ENCODE assay signal across 37 cellular contexts in genomic region chr19:34597596-34597995, GRCh38.
"Had no signal": no experiment of that assay in that cellular context is flagged by ENCODE, and none has a peak within 500 bp of the region (broad histone marks: within the 10 kb centered on the region; RNA-seq: fewer than 3 reads in every experiment).

No MANE protein-coding gene starts in this region.

- H3K4me3 Mint-ChIP-seq: activated CD4-positive, alpha-beta memory T cell treated with anti-CD3 and anti-CD28 coated beads for 36 hours; activated CD4-positive, alpha-beta T cell treated with anti-CD3 and anti-CD28 coated beads for 36 hours; activated CD4-positive, alpha-beta T cell treated with anti-CD3 and anti-CD28 coated beads, Interleukin-2, amount 10 ng/mL, durations not matched to agents 24 days and 14 days; activated CD8-positive, alpha-beta T cell treated with anti-CD3 and anti-CD28 coated beads for 36 hours; activated naive CD4-positive, alpha-beta T cell treated with anti-CD3 and anti-CD28 coated beads, Interleukin-2, amount 10 ng/mL, durations not matched to agents 7 days and 5 days; activated naive CD4-positive, alpha-beta T cell treated with anti-CD3 and anti-CD28 coated beads, Interleukin-2, amount 50 U/mL, for 24 hours; activated naive CD8-positive, alpha-beta T cell; activated naive CD8-positive, alpha-beta T cell treated with anti-CD3 and anti-CD28 coated beads, Interleukin-2, amount 10 ng/mL, durations not matched to agents 7 days and 5 days; activated naive CD8-positive, alpha-beta T cell treated with anti-CD3 and anti-CD28 coated beads, Interleukin-2, amount 50 U/mL, for 24 hours; activated T-cell treated with anti-CD3 and anti-CD28 coated beads, Interleukin-2, amount 50 U/mL, for 4 hours; activated T-cell treated with anti-CD3 and anti-CD28 coated beads, Interleukin-2, amount 50 U/mL, for 72 hours; activated T-helper 1 cell treated with anti-CD3 and anti-CD28 coated beads, Interleukin-12 subunit alpha, Interleukin-12 subunit beta, Interleukin-2, Interleukin-4 antibody, amounts not matched to agents 30 ng/mL and 10 ng/mL and 1 ng/mL, durations not matched to agents 14 hours and 24 hours and 36 hours; activated T-helper 17 cell treated with anti-CD3 and anti-CD28 coated beads, Interleukin-2, amount 50 U/mL, for 72 hours; brain; central memory CD8-positive, alpha-beta T cell; T-helper 1 cell treated with Interleukin-12 subunit alpha and Interleukin-12 subunit beta and Interleukin-4 antibody, amounts not matched to agents 30 μg/mL and 1 μg/mL, for 36 hours; T-helper 2 cell treated with Interferon-gamma antibody and Interleukin-4, amounts not matched to agents 5 μg/mL and 100 μg/mL, for 36 hours had no signal

- H3K4me1 ChIP-seq: ascending aorta had no signal

- H3K36me3 Mint-ChIP-seq: activated CD4-positive, alpha-beta memory T cell treated with anti-CD3 and anti-CD28 coated beads for 36 hours; activated naive CD4-positive, alpha-beta T cell treated with anti-CD3 and anti-CD28 coated beads, Interleukin-2, amount 10 ng/mL, durations not matched to agents 7 days and 5 days; activated naive CD8-positive, alpha-beta T cell treated with anti-CD3 and anti-CD28 coated beads, Interleukin-2, amount 10 ng/mL, durations not matched to agents 7 days and 5 days; brain had no signal

- H3K27me3 Mint-ChIP-seq: activated CD4-positive, alpha-beta memory T cell treated with anti-CD3 and anti-CD28 coated beads for 36 hours; activated CD4-positive, alpha-beta T cell treated with anti-CD3 and anti-CD28 coated beads for 36 hours; activated CD4-positive, alpha-beta T cell treated with anti-CD3 and anti-CD28 coated beads, Interleukin-2, amount 10 ng/mL, durations not matched to agents 24 days and 14 days; activated CD8-positive, alpha-beta T cell treated with anti-CD3 and anti-CD28 coated beads for 36 hours; activated naive CD4-positive, alpha-beta T cell treated with anti-CD3 and anti-CD28 coated beads, Interleukin-2, amount 10 ng/mL, durations not matched to agents 7 days and 5 days; activated naive CD4-positive, alpha-beta T cell treated with anti-CD3 and anti-CD28 coated beads, Interleukin-2, amount 50 U/mL, for 24 hours; activated naive CD8-positive, alpha-beta T cell; activated naive CD8-positive, alpha-beta T cell treated with anti-CD3 and anti-CD28 coated beads, Interleukin-2, amount 50 U/mL, for 24 hours; activated T-helper 17 cell treated with anti-CD3 and anti-CD28 coated beads, Interleukin-2, amount 50 U/mL, for 72 hours; central memory CD8-positive, alpha-beta T cell had no signal

- H3K9me3 Mint-ChIP-seq: activated naive CD4-positive, alpha-beta T cell treated with anti-CD3 and anti-CD28 coated beads, Interleukin-2, amount 50 U/mL, for 24 hours; central memory CD8-positive, alpha-beta T cell had no signal

- H3K4me3 ChIP-seq: ascending aorta, cardiac muscle cell had no signal

- H3K4me1 Mint-ChIP-seq: activated CD4-positive, alpha-beta T cell treated with anti-CD3 and anti-CD28 coated beads, Interleukin-2, amount 10 ng/mL, durations not matched to agents 24 days and 14 days; activated naive CD4-positive, alpha-beta T cell treated with anti-CD3 and anti-CD28 coated beads, Interleukin-2, amount 10 ng/mL, durations not matched to agents 7 days and 5 days; activated naive CD4-positive, alpha-beta T cell treated with anti-CD3 and anti-CD28 coated beads, Interleukin-2, amount 50 U/mL, for 24 hours; activated naive CD8-positive, alpha-beta T cell treated with anti-CD3 and anti-CD28 coated beads, Interleukin-2, amount 10 ng/mL, durations not matched to agents 7 days and 5 days; activated T-helper 17 cell treated with anti-CD3 and anti-CD28 coated beads, Interleukin-2, amount 50 U/mL, for 72 hours; central memory CD8-positive, alpha-beta T cell had no signal

- ATAC-seq: activated CD4-positive, alpha-beta T cell treated with anti-CD3 and anti-CD28 coated beads for 36 hours; activated CD4-positive, CD25-positive, alpha-beta regulatory T cell treated with anti-CD3 and anti-CD28 coated beads, Interleukin-2, amount 50 U/mL, for 24 hours; activated CD8-positive, alpha-beta T cell treated with anti-CD3 and anti-CD28 coated beads for 36 hours; activated naive CD8-positive, alpha-beta T cell treated with anti-CD3 and anti-CD28 coated beads, Interleukin-2, amount 50 U/mL, for 24 hours; activated T-cell treated with anti-CD3 and anti-CD28 coated beads, Interleukin-2, amount 50 U/mL, for 4 hours; activated T-cell treated with anti-CD3 and anti-CD28 coated beads, Interleukin-2, amount 50 U/mL, for 72 hours; activated T-helper 17 cell treated with anti-CD3 and anti-CD28 coated beads, Interleukin-2, amount 50 U/mL, for 72 hours had no signal

- H3K27ac ChIP-seq: ascending aorta, cardiac muscle cell, VCaP had no signal

- H3K36me3 ChIP-seq: ascending aorta, cardiac muscle cell had no signal

- DNase-seq: activated CD4-positive, alpha-beta memory T cell treated with anti-CD3 and anti-CD28 coated beads for 36 hours; activated CD4-positive, alpha-beta T cell treated with anti-CD3 and anti-CD28 coated beads for 1 hour; activated CD4-positive, alpha-beta T cell treated with anti-CD3 and anti-CD28 coated beads for 36 hours; activated CD4-positive, alpha-beta T cell treated with anti-CD3 and anti-CD28 coated beads, Interleukin-2, amount 50 U/mL, for 1 hour; activated CD4-positive, alpha-beta T cell treated with anti-CD3 and anti-CD28 coated beads, Interleukin-2, amount 50 U/mL, for 4 hours; activated CD4-positive, CD25-positive, alpha-beta regulatory T cell; activated CD8-positive, alpha-beta memory T cell treated with anti-CD3 and anti-CD28 coated beads, Interleukin-2, amount 50 U/mL, for 4 hours; activated CD8-positive, alpha-beta T cell treated with anti-CD3 and anti-CD28 coated beads for 36 hours; activated effector memory CD4-positive, alpha-beta T cell treated with anti-CD3 and anti-CD28 coated beads, Interleukin-2, amount 50 U/mL, for 16 hours; activated naive CD4-positive, alpha-beta T cell treated with anti-CD3 and anti-CD28 coated beads, Interleukin-2, amount 10 ng/mL, durations not matched to agents 7 days and 5 days; activated naive CD4-positive, alpha-beta T cell treated with Interleukin-2 at 50 U/mL for 16 hours; activated naive CD8-positive, alpha-beta T cell treated with anti-CD3 and anti-CD28 coated beads, Interleukin-2, amount 50 U/mL, for 24 hours; activated T-cell treated with anti-CD3 and anti-CD28 coated beads for 4 hours; activated T-cell treated with anti-CD3 and anti-CD28 coated beads, Interleukin-2, amount 50 U/mL, for 1 hour; activated T-cell treated with anti-CD3 and anti-CD28 coated beads, Interleukin-2, amount 50 U/mL, for 4 hours; activated T-cell treated with anti-CD3 and anti-CD28 coated beads, Interleukin-2, amount 50 U/mL, for 72 hours; amygdala; anterior cingulate cortex; caudate nucleus; cerebellar nuclear complex; T-helper 1 cell; T-helper 2 cell; T-helper 9 cell had no signal

- H3K27me3 ChIP-seq: ascending aorta, cardiac muscle cell had no signal

- H3K27ac Mint-ChIP-seq: activated CD4-positive, alpha-beta memory T cell treated with anti-CD3 and anti-CD28 coated beads for 36 hours; activated CD4-positive, alpha-beta T cell treated with anti-CD3 and anti-CD28 coated beads for 36 hours; activated CD4-positive, alpha-beta T cell treated with anti-CD3 and anti-CD28 coated beads, Interleukin-2, amount 10 ng/mL, durations not matched to agents 24 days and 14 days; activated CD8-positive, alpha-beta T cell treated with anti-CD3 and anti-CD28 coated beads for 36 hours; activated naive CD4-positive, alpha-beta T cell treated with anti-CD3 and anti-CD28 coated beads, Interleukin-2, amount 10 ng/mL, durations not matched to agents 7 days and 5 days; activated naive CD4-positive, alpha-beta T cell treated with anti-CD3 and anti-CD28 coated beads, Interleukin-2, amount 50 U/mL, for 24 hours; activated naive CD8-positive, alpha-beta T cell; activated naive CD8-positive, alpha-beta T cell treated with anti-CD3 and anti-CD28 coated beads, Interleukin-2, amount 10 ng/mL, durations not matched to agents 7 days and 5 days; activated naive CD8-positive, alpha-beta T cell treated with anti-CD3 and anti-CD28 coated beads, Interleukin-2, amount 50 U/mL, for 24 hours; activated T-cell treated with anti-CD3 and anti-CD28 coated beads, Interleukin-2, amount 50 U/mL, for 72 hours; activated T-helper 1 cell treated with anti-CD3 and anti-CD28 coated beads, Interleukin-12 subunit alpha, Interleukin-12 subunit beta, Interleukin-2, Interleukin-4 antibody, amounts not matched to agents 30 ng/mL and 10 ng/mL and 1 ng/mL, durations not matched to agents 14 hours and 24 hours and 36 hours; activated T-helper 17 cell treated with anti-CD3 and anti-CD28 coated beads, Interleukin-2, amount 50 U/mL, for 72 hours; T-helper 1 cell treated with Interleukin-12 subunit alpha and Interleukin-12 subunit beta and Interleukin-4 antibody, amounts not matched to agents 30 μg/mL and 1 μg/mL, for 36 hours; T-helper 2 cell treated with Interferon-gamma antibody and Interleukin-4, amounts not matched to agents 5 μg/mL and 100 μg/mL, for 36 hours had no signal
